In the genomic region with DNA sequence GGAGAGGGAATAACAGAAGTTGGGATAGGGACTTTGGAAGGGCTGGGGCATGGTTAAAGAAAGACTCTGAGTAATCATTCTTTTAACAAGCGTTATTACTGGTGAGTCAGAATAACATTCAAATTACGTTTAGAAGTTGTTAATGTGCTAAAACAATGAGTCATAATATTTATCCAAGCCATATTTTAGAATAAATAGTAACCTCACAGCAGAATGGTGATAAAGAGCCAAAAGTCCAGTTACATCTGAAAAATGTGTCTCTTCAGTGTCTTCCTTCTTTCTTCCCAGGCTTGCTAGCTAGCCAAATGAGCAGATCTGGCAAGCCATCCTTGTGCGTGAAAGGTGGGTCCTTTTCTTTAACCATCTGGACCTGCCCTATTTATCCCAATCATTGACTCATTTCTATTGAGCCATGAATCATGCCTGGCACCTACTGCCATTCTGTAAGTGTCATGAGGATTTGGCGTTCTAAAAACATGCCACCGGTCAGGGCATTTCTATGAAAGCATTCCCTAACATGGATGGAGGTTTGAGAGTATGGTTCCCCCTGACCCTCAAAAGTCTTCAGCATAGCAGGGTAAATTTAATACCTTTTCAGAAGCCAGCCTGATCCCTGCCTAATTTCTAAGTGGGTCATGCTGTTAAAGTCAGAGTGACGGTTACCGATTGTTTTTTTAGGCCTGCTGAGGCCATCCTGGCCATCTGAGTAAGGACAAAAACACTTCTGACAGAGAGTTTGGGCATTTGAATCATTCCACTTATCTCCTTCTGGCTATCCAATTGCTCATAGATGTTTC, we compare ENCODE assay signal across 1 cellular context.
TF ChIP-seq lines count a peak whose summit lies in the region.

No MANE protein-coding gene starts in this region.

TF ChIP-seq in SK-N-SH, 30 proteins besides CTCF, POLR2A, EP300 and RAD21 (continued from another document):
- TF ChIP-seq NFIC (IDR thresholded peaks at IDR 0.05; ENCODE audit: borderline replicate concordance) (peak; percentile 76), GATA2 (CRISPR knock-in tag; IDR thresholded peaks at IDR 0.05) (no peak), GABPA (IDR thresholded peaks at IDR 0.05; ENCODE audit: low read depth) (no peak), IRF3 (IDR thresholded peaks at IDR 0.05; ENCODE audit: low read depth, low read length) (no peak), FOSL2 (IDR thresholded peaks at IDR 0.05; ENCODE audit: borderline replicate concordance, low read depth) (peak; percentile 71), EZH2phosphoT487 (IDR thresholded peaks at IDR 0.05; ENCODE audit: borderline replicate concordance, low read depth) (no peak), TAF1 (IDR thresholded peaks at IDR 0.05; ENCODE audit: borderline replicate concordance, low read depth, low read length) (no peak), YY1 (IDR thresholded peaks at IDR 0.05; ENCODE audit: low read depth) (peak; percentile 17; the same call in 1 of the 2 replicates), RCOR1 (IDR thresholded peaks at IDR 0.05; ENCODE audit: low read length) (no peak), SMC3 (IDR thresholded peaks at IDR 0.05; ENCODE audit: low read depth, low read length) (no peak), USF2 (IDR thresholded peaks at IDR 0.05; ENCODE audit: borderline replicate concordance, low read depth, low read length) (no peak), CHD2 (IDR thresholded peaks at IDR 0.05; ENCODE audit: low read length, partially characterized antibody) (no peak), RXRA (IDR thresholded peaks at IDR 0.05; ENCODE audit: borderline replicate concordance, low read depth) (peak; percentile 47; the same call in 1 of the 2 replicates), TCF12 (IDR thresholded peaks at IDR 0.05) (peak; percentile 79), POLR2AphosphoS5 (IDR thresholded peaks at IDR 0.05; ENCODE audit: low read depth, low read length) (peak; percentile 64; the same call in 1 of the 2 replicates), TEAD4 (IDR thresholded peaks at IDR 0.05; ENCODE audit: borderline replicate concordance, insufficient read depth) (peak; percentile 72; the same call in 1 of the 2 replicates), JUND (IDR thresholded peaks at IDR 0.05) (peak; percentile 58; the same call in 1 of the 2 replicates), NRF1 (IDR thresholded peaks at IDR 0.05; ENCODE audit: low read depth, low read length) (no peak), FOXM1 (IDR thresholded peaks at IDR 0.05; ENCODE audit: low read depth) (peak; percentile 15; the same call in 1 of the 2 replicates), ELF1 (IDR thresholded peaks at IDR 0.05) (no peak)
- TF ChIP-seq, protein P1, sequence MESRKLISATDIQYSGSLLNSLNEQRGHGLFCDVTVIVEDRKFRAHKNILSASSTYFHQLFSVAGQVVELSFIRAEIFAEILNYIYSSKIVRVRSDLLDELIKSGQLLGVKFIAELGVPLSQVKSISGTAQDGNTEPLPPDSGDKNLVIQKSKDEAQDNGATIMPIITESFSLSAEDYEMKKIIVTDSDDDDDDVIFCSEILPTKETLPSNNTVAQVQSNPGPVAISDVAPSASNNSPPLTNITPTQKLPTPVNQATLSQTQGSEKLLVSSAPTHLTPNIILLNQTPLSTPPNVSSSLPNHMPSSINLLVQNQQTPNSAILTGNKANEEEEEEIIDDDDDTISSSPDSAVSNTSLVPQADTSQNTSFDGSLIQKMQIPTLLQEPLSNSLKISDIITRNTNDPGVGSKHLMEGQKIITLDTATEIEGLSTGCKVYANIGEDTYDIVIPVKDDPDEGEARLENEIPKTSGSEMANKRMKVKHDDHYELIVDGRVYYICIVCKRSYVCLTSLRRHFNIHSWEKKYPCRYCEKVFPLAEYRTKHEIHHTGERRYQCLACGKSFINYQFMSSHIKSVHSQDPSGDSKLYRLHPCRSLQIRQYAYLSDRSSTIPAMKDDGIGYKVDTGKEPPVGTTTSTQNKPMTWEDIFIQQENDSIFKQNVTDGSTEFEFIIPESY (IDR thresholded peaks at IDR 0.05; ENCODE audit: borderline replicate concordance, low read depth), result 0 out of 2 replicates have a peak, but pooled peaks have one; percentile 38
- TF ChIP-seq, protein P2, sequence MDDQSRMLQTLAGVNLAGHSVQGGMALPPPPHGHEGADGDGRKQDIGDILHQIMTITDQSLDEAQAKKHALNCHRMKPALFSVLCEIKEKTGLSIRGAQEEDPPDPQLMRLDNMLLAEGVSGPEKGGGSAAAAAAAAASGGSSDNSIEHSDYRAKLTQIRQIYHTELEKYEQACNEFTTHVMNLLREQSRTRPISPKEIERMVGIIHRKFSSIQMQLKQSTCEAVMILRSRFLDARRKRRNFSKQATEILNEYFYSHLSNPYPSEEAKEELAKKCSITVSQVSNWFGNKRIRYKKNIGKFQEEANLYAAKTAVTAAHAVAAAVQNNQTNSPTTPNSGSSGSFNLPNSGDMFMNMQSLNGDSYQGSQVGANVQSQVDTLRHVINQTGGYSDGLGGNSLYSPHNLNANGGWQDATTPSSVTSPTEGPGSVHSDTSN (IDR thresholded peaks at IDR 0.05), result peak; percentile 57
